1 cellular context compared by ENCODE assay signal in genomic region chr9:130680836-130681768, GRCh38.
TF ChIP-seq lines count a peak whose summit lies in the region.

No MANE protein-coding gene starts in this region.

TF ChIP-seq in IMR-90, 13 proteins besides CTCF, POLR2A, EP300 and RAD21 (continued from another document):
- TF ChIP-seq, protein P1, sequence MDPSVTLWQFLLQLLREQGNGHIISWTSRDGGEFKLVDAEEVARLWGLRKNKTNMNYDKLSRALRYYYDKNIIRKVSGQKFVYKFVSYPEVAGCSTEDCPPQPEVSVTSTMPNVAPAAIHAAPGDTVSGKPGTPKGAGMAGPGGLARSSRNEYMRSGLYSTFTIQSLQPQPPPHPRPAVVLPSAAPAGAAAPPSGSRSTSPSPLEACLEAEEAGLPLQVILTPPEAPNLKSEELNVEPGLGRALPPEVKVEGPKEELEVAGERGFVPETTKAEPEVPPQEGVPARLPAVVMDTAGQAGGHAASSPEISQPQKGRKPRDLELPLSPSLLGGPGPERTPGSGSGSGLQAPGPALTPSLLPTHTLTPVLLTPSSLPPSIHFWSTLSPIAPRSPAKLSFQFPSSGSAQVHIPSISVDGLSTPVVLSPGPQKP (IDR thresholded peaks at IDR 0.05; ENCODE audit: borderline replicate concordance, low read depth, low read length), result no peak
- peak; percentile 58; the same call in 1 of the 2 replicates for TF ChIP-seq BHLHE40 (IDR thresholded peaks at IDR 0.05; ENCODE audit: low read depth, low read length)
- TF ChIP-seq USF2 (IDR thresholded peaks at IDR 0.05; ENCODE audit: low read depth, low read length), result peak; percentile 62
- TF ChIP-seq MAZ (IDR thresholded peaks at IDR 0.05; ENCODE audit: borderline replicate concordance, low read depth, low read length), result peak; percentile 37; the same call in 1 of the 2 replicates
- peak; percentile 25; the same call in 1 of the 2 replicates for TF ChIP-seq FOS (IDR thresholded peaks at IDR 0.05; ENCODE audit: low read depth, low read length)
- no peak for TF ChIP-seq MAFK (IDR thresholded peaks at IDR 0.05; ENCODE audit: low read depth, low read length)
- TF ChIP-seq MXI1 (IDR thresholded peaks at IDR 0.05; ENCODE audit: borderline replicate concordance, low read depth, low read length), result peak; percentile 96
- TF ChIP-seq RFX5 (IDR thresholded peaks at IDR 0.05; ENCODE audit: low read depth, low read length), result no peak
- TF ChIP-seq CEBPB (IDR thresholded peaks at IDR 0.05; ENCODE audit: low read depth, low read length), result 0 out of 2 replicates have a peak, but pooled peaks have one; percentile 3
